36 cellular contexts compared by ENCODE assay signal in genomic region chr19:38141108-38141507, GRCh38.
"Had no signal": no experiment of that assay in that cellular context is flagged by ENCODE, and none has a peak within 500 bp of the region (broad histone marks: within the 10 kb centered on the region; RNA-seq: fewer than 3 reads in every experiment).

No MANE protein-coding gene starts in this region.

- H3K4me3 Mint-ChIP-seq: activated naive CD4-positive, alpha-beta T cell treated with anti-CD3 and anti-CD28 coated beads for 36 hours; activated naive CD4-positive, alpha-beta T cell treated with anti-CD3 and anti-CD28 coated beads, Interleukin-2, amount 10 ng/mL, durations not matched to agents 7 days and 5 days; activated naive CD4-positive, alpha-beta T cell treated with anti-CD3 and anti-CD28 coated beads, Interleukin-2, amount 50 U/mL, for 24 hours; activated naive CD8-positive, alpha-beta T cell; activated naive CD8-positive, alpha-beta T cell treated with anti-CD3 and anti-CD28 coated beads for 36 hours; activated naive CD8-positive, alpha-beta T cell treated with anti-CD3 and anti-CD28 coated beads, Interleukin-2, amount 10 ng/mL, durations not matched to agents 7 days and 5 days; activated naive CD8-positive, alpha-beta T cell treated with anti-CD3 and anti-CD28 coated beads, Interleukin-2, amount 50 U/mL, for 24 hours; activated T-cell treated with anti-CD3 and anti-CD28 coated beads, Interleukin-2, amount 50 U/mL, for 4 hours; activated T-cell treated with anti-CD3 and anti-CD28 coated beads, Interleukin-2, amount 50 U/mL, for 72 hours; activated T-helper 1 cell treated with anti-CD3 and anti-CD28 coated beads, Interleukin-12 subunit alpha, Interleukin-12 subunit beta, Interleukin-2, Interleukin-4 antibody, amounts not matched to agents 30 ng/mL and 10 ng/mL and 1 ng/mL, durations not matched to agents 14 hours and 24 hours and 36 hours; activated T-helper 17 cell treated with anti-CD3 and anti-CD28 coated beads, Interleukin-2, amount 50 U/mL, for 72 hours; brain; central memory CD8-positive, alpha-beta T cell had no signal

- H3K36me3 ChIP-seq: adrenal gland, ascending aorta, breast epithelium, cardiac muscle cell had no signal

- H3K4me1 ChIP-seq: adrenal gland, ascending aorta, body of pancreas, breast epithelium had no signal

- H3K4me1 Mint-ChIP-seq: activated naive CD4-positive, alpha-beta T cell treated with anti-CD3 and anti-CD28 coated beads, Interleukin-2, amount 50 U/mL, for 24 hours had no signal

- H3K27ac Mint-ChIP-seq: activated naive CD4-positive, alpha-beta T cell treated with anti-CD3 and anti-CD28 coated beads for 36 hours; activated naive CD4-positive, alpha-beta T cell treated with anti-CD3 and anti-CD28 coated beads, Interleukin-2, amount 10 ng/mL, durations not matched to agents 7 days and 5 days; activated naive CD4-positive, alpha-beta T cell treated with anti-CD3 and anti-CD28 coated beads, Interleukin-2, amount 50 U/mL, for 24 hours; activated naive CD4-positive, alpha-beta T cell treated with anti-CD3 and anti-CD28 coated beads, Interleukin-2, amount 50 U/mL, for 72 hours; activated naive CD8-positive, alpha-beta T cell; activated naive CD8-positive, alpha-beta T cell treated with anti-CD3 and anti-CD28 coated beads for 36 hours; activated naive CD8-positive, alpha-beta T cell treated with anti-CD3 and anti-CD28 coated beads, Interleukin-2, amount 10 ng/mL, durations not matched to agents 7 days and 5 days; activated naive CD8-positive, alpha-beta T cell treated with anti-CD3 and anti-CD28 coated beads, Interleukin-2, amount 50 U/mL, for 24 hours; activated T-cell treated with anti-CD3 and anti-CD28 coated beads, Interleukin-2, amount 50 U/mL, for 72 hours; activated T-helper 1 cell treated with anti-CD3 and anti-CD28 coated beads, Interleukin-12 subunit alpha, Interleukin-12 subunit beta, Interleukin-2, Interleukin-4 antibody, amounts not matched to agents 30 ng/mL and 10 ng/mL and 1 ng/mL, durations not matched to agents 14 hours and 24 hours and 36 hours; activated T-helper 17 cell treated with anti-CD3 and anti-CD28 coated beads, Interleukin-2, amount 50 U/mL, for 72 hours; activated T-helper 2 cell treated with anti-CD3 and anti-CD28 coated beads, Interferon-gamma antibody, Interleukin-2, Interleukin-4, amounts not matched to agents 10 μg/mL and 5 μg/mL and 100 μg/mL, durations not matched to agents 14 hours and 24 hours and 36 hours had no signal

- H3K9me3 Mint-ChIP-seq: activated naive CD4-positive, alpha-beta T cell treated with anti-CD3 and anti-CD28 coated beads for 36 hours; activated naive CD4-positive, alpha-beta T cell treated with anti-CD3 and anti-CD28 coated beads, Interleukin-2, amount 10 ng/mL, durations not matched to agents 7 days and 5 days; activated naive CD4-positive, alpha-beta T cell treated with anti-CD3 and anti-CD28 coated beads, Interleukin-2, amount 50 U/mL, for 24 hours; activated naive CD4-positive, alpha-beta T cell treated with anti-CD3 and anti-CD28 coated beads, Interleukin-2, amount 50 U/mL, for 72 hours; activated naive CD8-positive, alpha-beta T cell treated with anti-CD3 and anti-CD28 coated beads for 36 hours; activated naive CD8-positive, alpha-beta T cell treated with anti-CD3 and anti-CD28 coated beads, Interleukin-2, amount 10 ng/mL, durations not matched to agents 7 days and 5 days; activated naive CD8-positive, alpha-beta T cell treated with anti-CD3 and anti-CD28 coated beads, Interleukin-2, amount 50 U/mL, for 24 hours; activated T-cell treated with anti-CD3 and anti-CD28 coated beads, Interleukin-2, amount 50 U/mL, for 4 hours; activated T-cell treated with anti-CD3 and anti-CD28 coated beads, Interleukin-2, amount 50 U/mL, for 72 hours; activated T-helper 1 cell treated with anti-CD3 and anti-CD28 coated beads, Interleukin-12 subunit alpha, Interleukin-12 subunit beta, Interleukin-2, Interleukin-4 antibody, amounts not matched to agents 30 ng/mL and 10 ng/mL and 1 ng/mL, durations not matched to agents 14 hours and 24 hours and 36 hours; activated T-helper 17 cell treated with anti-CD3 and anti-CD28 coated beads, Interleukin-2, amount 50 U/mL, for 72 hours; activated T-helper 2 cell treated with anti-CD3 and anti-CD28 coated beads, Interferon-gamma antibody, Interleukin-2, Interleukin-4, amounts not matched to agents 10 μg/mL and 5 μg/mL and 100 μg/mL, durations not matched to agents 14 hours and 24 hours and 36 hours; brain; central memory CD8-positive, alpha-beta T cell had no signal

- H3K27me3 Mint-ChIP-seq: activated naive CD4-positive, alpha-beta T cell treated with anti-CD3 and anti-CD28 coated beads, Interleukin-2, amount 10 ng/mL, durations not matched to agents 7 days and 5 days; activated naive CD4-positive, alpha-beta T cell treated with anti-CD3 and anti-CD28 coated beads, Interleukin-2, amount 50 U/mL, for 24 hours; activated naive CD8-positive, alpha-beta T cell; activated naive CD8-positive, alpha-beta T cell treated with anti-CD3 and anti-CD28 coated beads for 36 hours; activated naive CD8-positive, alpha-beta T cell treated with anti-CD3 and anti-CD28 coated beads, Interleukin-2, amount 10 ng/mL, durations not matched to agents 7 days and 5 days; activated naive CD8-positive, alpha-beta T cell treated with anti-CD3 and anti-CD28 coated beads, Interleukin-2, amount 50 U/mL, for 24 hours; activated T-helper 17 cell treated with anti-CD3 and anti-CD28 coated beads, Interleukin-2, amount 50 U/mL, for 72 hours; brain; central memory CD8-positive, alpha-beta T cell had no signal

- H3K27me3 ChIP-seq: adrenal gland, ascending aorta, body of pancreas, brain microvascular endothelial cell, breast epithelium, cardiac muscle cell had no signal

- ATAC-seq: activated naive CD4-positive, alpha-beta T cell treated with anti-CD3 and anti-CD28 coated beads, Interleukin-2, amount 50 U/mL, for 72 hours; activated naive CD8-positive, alpha-beta T cell treated with anti-CD3 and anti-CD28 coated beads, Interleukin-2, amount 50 U/mL, for 24 hours; activated T-cell treated with anti-CD3 and anti-CD28 coated beads, Interleukin-2, amount 50 U/mL, for 4 hours; activated T-cell treated with anti-CD3 and anti-CD28 coated beads, Interleukin-2, amount 50 U/mL, for 72 hours; activated T-helper 17 cell treated with anti-CD3 and anti-CD28 coated beads, Interleukin-2, amount 50 U/mL, for 72 hours; body of pancreas had no signal

- H3K9me3 ChIP-seq: adrenal gland, ascending aorta, body of pancreas, breast epithelium had no signal

- H3K4me3 ChIP-seq: adrenal gland, ascending aorta, body of pancreas, breast epithelium, cardiac muscle cell had no signal

- H3K36me3 Mint-ChIP-seq: activated naive CD4-positive, alpha-beta T cell treated with anti-CD3 and anti-CD28 coated beads, Interleukin-2, amount 50 U/mL, for 72 hours; activated naive CD8-positive, alpha-beta T cell treated with anti-CD3 and anti-CD28 coated beads for 36 hours; activated naive CD8-positive, alpha-beta T cell treated with anti-CD3 and anti-CD28 coated beads, Interleukin-2, amount 10 ng/mL, durations not matched to agents 7 days and 5 days had no signal

- DNase-seq: activated effector memory CD4-positive, alpha-beta T cell treated with anti-CD3 and anti-CD28 coated beads, Interleukin-2, amount 50 U/mL, for 16 hours; activated effector memory CD4-positive, alpha-beta T cell treated with Interleukin-2 at 50 U/mL for 16 hours; activated gamma-delta T cell; activated gamma-delta T cell treated with Interleukin-2 at 50 U/mL for 16 hours; activated naive CD4-positive, alpha-beta T cell; activated naive CD4-positive, alpha-beta T cell treated with anti-CD3 and anti-CD28 coated beads for 36 hours; activated naive CD4-positive, alpha-beta T cell treated with anti-CD3 and anti-CD28 coated beads, Interleukin-2, amount 10 ng/mL, durations not matched to agents 7 days and 5 days; activated naive CD4-positive, alpha-beta T cell treated with anti-CD3 and anti-CD28 coated beads, Interleukin-2, amount 50 U/mL, for 16 hours; activated naive CD4-positive, alpha-beta T cell treated with Interleukin-2 at 50 U/mL for 16 hours; activated naive CD8-positive, alpha-beta T cell treated with anti-CD3 and anti-CD28 coated beads for 36 hours; activated naive CD8-positive, alpha-beta T cell treated with anti-CD3 and anti-CD28 coated beads, Interleukin-2, amount 10 ng/mL, durations not matched to agents 7 days and 5 days; activated naive CD8-positive, alpha-beta T cell treated with anti-CD3 and anti-CD28 coated beads, Interleukin-2, amount 50 U/mL, for 24 hours; activated T-cell treated with anti-CD3 and anti-CD28 coated beads, Interleukin-2, amount 50 U/mL, for 4 hours; activated T-cell treated with anti-CD3 and anti-CD28 coated beads, Interleukin-2, amount 50 U/mL, for 48 hours; activated T-cell treated with anti-CD3 and anti-CD28 coated beads, Interleukin-2, amount 50 U/mL, for 72 hours; adrenal gland; amniotic stem cell; amygdala; anterior cingulate cortex; aorta; body of pancreas; brain microvascular endothelial cell; caudate nucleus; central memory CD4-positive, alpha-beta T cell; cerebellar nuclear complex had no signal

- H3K27ac ChIP-seq: adrenal gland, ascending aorta, body of pancreas, brain microvascular endothelial cell, breast epithelium, cardiac muscle cell had no signal
